In genomic region chr10:112827091-112827490, GRCh38 we compare ENCODE assay signal across 2 cellular contexts.
A peak's percentile ranks its signal among the peaks of the same experiment; 100 is the strongest.
TF ChIP-seq lines count a peak whose summit lies in the region.

No MANE protein-coding gene starts in this region.

TF ChIP-seq in GM12878, 131 proteins besides CTCF, POLR2A, EP300 and RAD21:
- TF ChIP-seq REST (IDR thresholded peaks at IDR 0.05; ENCODE audit: low read depth, low read length) (no peak), BCL3 (IDR thresholded peaks at IDR 0.05; ENCODE audit: borderline replicate concordance, insufficient read depth, low read depth, low read length, poor library complexity, severe bottlenecking) (peak; percentile 46)

TF ChIP-seq in SK-N-SH, 30 proteins besides CTCF, POLR2A, EP300 and RAD21:
- TF ChIP-seq NRF1 (IDR thresholded peaks at IDR 0.05; ENCODE audit: low read depth, low read length) (no peak), SIN3A (IDR thresholded peaks at IDR 0.05; ENCODE audit: borderline replicate concordance, low read depth, low read length) (no peak), REST (IDR thresholded peaks at IDR 0.05; ENCODE audit: low read depth, low read length) (no peak), USF2 (IDR thresholded peaks at IDR 0.05; ENCODE audit: borderline replicate concordance, low read depth, low read length) (no peak), JUND (IDR thresholded peaks at IDR 0.05) (no peak), RXRA (IDR thresholded peaks at IDR 0.05; ENCODE audit: borderline replicate concordance, low read depth) (no peak), CHD2 (IDR thresholded peaks at IDR 0.05; ENCODE audit: low read length, partially characterized antibody) (no peak), TEAD4 (IDR thresholded peaks at IDR 0.05; ENCODE audit: borderline replicate concordance, insufficient read depth) (no peak), USF1 (IDR thresholded peaks at IDR 0.05; ENCODE audit: borderline replicate concordance, low read depth) (no peak), IRF3 (IDR thresholded peaks at IDR 0.05; ENCODE audit: low read depth, low read length) (no peak), SMC3 (IDR thresholded peaks at IDR 0.05; ENCODE audit: low read depth, low read length) (no peak), GATA2 (CRISPR knock-in tag; IDR thresholded peaks at IDR 0.05) (no peak), ZBTB33 (IDR thresholded peaks at IDR 0.05; ENCODE audit: borderline replicate concordance, low read depth) (no peak), TAF1 (IDR thresholded peaks at IDR 0.05; ENCODE audit: borderline replicate concordance, low read depth, low read length) (no peak), GABPA (IDR thresholded peaks at IDR 0.05; ENCODE audit: low read depth) (no peak), YY1 (IDR thresholded peaks at IDR 0.05; ENCODE audit: low read depth) (no peak)
- TF ChIP-seq, protein P1, sequence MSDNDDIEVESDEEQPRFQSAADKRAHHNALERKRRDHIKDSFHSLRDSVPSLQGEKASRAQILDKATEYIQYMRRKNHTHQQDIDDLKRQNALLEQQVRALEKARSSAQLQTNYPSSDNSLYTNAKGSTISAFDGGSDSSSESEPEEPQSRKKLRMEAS (IDR thresholded peaks at IDR 0.05; ENCODE audit: low read depth), result no peak
